In genomic region chr5:115386657-115387056, GRCh38 we compare ENCODE assay signal across 17 cellular contexts.
DNase-seq lines count a peak whose midpoint lies in the region; ATAC-seq, FAIRE-seq and TF ChIP-seq lines count a peak whose summit lies in the region.
"Had no signal": no experiment of that assay in that cellular context is flagged by ENCODE, and none has a peak within 500 bp of the region (broad histone marks: within the 10 kb centered on the region; RNA-seq: fewer than 3 reads in every experiment).

No MANE protein-coding gene starts in this region.

- CTCF ChIA-PET in GM12878 (lab: Yijun Ruan, JAX), result interaction anchor here (1.6 to 2.3 kb wide), 2 partner anchors 9 to 189 kb away, joined by 7 read pairs; no protein-coding TSS in a partner anchor

- TF ChIP-seq EP300 in GM12878 (IDR thresholded peaks at IDR 0.05; ENCODE audit: borderline replicate concordance in 1 of 2, control insufficient read depth in 1 of 2, low read depth in 2 of 2, low read length in 2 of 2), result no peak

- RAD21 ChIA-PET in GM12878 (lab: Charles Lee; ENCODE audit: unreplicated experiment), result interaction anchor here (0.8 to 2.0 kb wide), 3 partner anchors 14 to 157 kb away, joined by 3 to 5 read pairs (median 3); no protein-coding TSS in a partner anchor

- TF ChIP-seq RAD21 in GM12878 (IDR thresholded peaks at IDR 0.05; ENCODE audit: insufficient read depth, low read depth, low read length), result no peak

- H3K27ac ChIP-seq in OCI-LY3 (ENCODE audit: low read length) (no peak overlapping the region), GM12878 (ENCODE audit: control insufficient read depth, insufficient read depth) (no peak overlapping the region)
- H3K27ac ChIP-seq: 22Rv1, BLaER1 had no signal

- no peak for TF ChIP-seq POLR2A in GM12878 (IDR thresholded peaks at IDR 0.05; ENCODE audit: low read depth, low read length)

- H4K20me1 ChIP-seq in OCI-LY3 (ENCODE audit: insufficient read depth, low read length), result no peaks in the 10 kb centered on the region
- H4K20me1 ChIP-seq in GM12878 (ENCODE audit: control insufficient read depth, insufficient read depth), result no peaks in the 10 kb centered on the region
- H4K20me1 ChIP-seq: BLaER1 had no signal

- intact Hi-C loops in GM12878 (cut with micrococcal nuclease; ENCODE audit: unreplicated experiment), result no loop called here

- TF ChIP-seq CTCF in OCI-LY3 (IDR thresholded peaks at IDR 0.05; ENCODE audit: low read depth, low read length) (no peak), GM12878 (IDR thresholded peaks at IDR 0.05 in 2 of 3, conservative IDR thresholded peaks at IDR 0.05 in 1 of 3; ENCODE audit: control insufficient read depth in 2 of 3, extremely low read depth in 1 of 3, insufficient read depth in 1 of 3, low read depth in 3 of 3, low read length in 3 of 3) (no peak)

- H3K9me3 ChIP-seq in OCI-LY3 (ENCODE audit: insufficient read depth, low read length) (no peaks in the 10 kb centered on the region), GM12878 (replicated peaks; ENCODE audit: control insufficient read depth, insufficient read depth, low read length) (no peaks in the 10 kb centered on the region)
- H3K9me3 ChIP-seq: BLaER1 had no signal

- ATAC-seq in GM12878 (peak; percentile 44; the same call in 2 of the 3 replicates), GM19023 (IDR thresholded peaks at IDR 0.05; ENCODE audit: unreplicated experiment) (no peak)

- no peak for FAIRE-seq in GM12878 (lab: Jason Lieb, UNC)
- FAIRE-seq: G401.6 had no signal

- H3K79me2 ChIP-seq in OCI-LY3 (ENCODE audit: low read length), result no peaks in the 10 kb centered on the region
- H3K79me2 ChIP-seq in GM12878 (ENCODE audit: control insufficient read depth, insufficient read depth, low read length), result no peaks in the 10 kb centered on the region

- H3K36me3 ChIP-seq in OCI-LY3 (replicated peaks; ENCODE audit: low read depth, low read length) (no peaks in the 10 kb centered on the region), GM12878 (ENCODE audit: control insufficient read depth in 2 of 2, insufficient read depth in 2 of 2, low read length in 1 of 2) (no peaks in the 10 kb centered on the region)
- H3K36me3 ChIP-seq: BLaER1 had no signal

- H3K4me2 ChIP-seq in OCI-LY3 (ENCODE audit: low read length) (peak overlapping the region; percentile 50), GM12878 (ENCODE audit: control insufficient read depth, insufficient read depth) (peak overlapping the region; percentile 30; the same call in 1 of the 2 replicates)
- H3K4me2 ChIP-seq: BLaER1 had no signal

- H3K4me3 ChIP-seq in OCI-LY3 (ENCODE audit: low read length) (no peak overlapping the region), GM12878 (no peak overlapping the region)
- H3K4me3 ChIP-seq: BLaER1 had no signal

- DNase-seq in DMS53 (lab: John Stamatoyannopoulos, UW) (peak; percentile 13), DMS53 treated with DMSO at 0.1 percent for 48 hours (lab: John Stamatoyannopoulos, UW; ENCODE audit: unreplicated experiment) (no peak), GM12878 (ENCODE audit: low read depth, low spot score) (no peak), SW480 (ENCODE audit: low spot score) (no peak), hippocampal formation (lab: John Stamatoyannopoulos, UW) (no peak)
- DNase-seq in stimulated activated CD4-positive, alpha-beta T cell treated with anti-CD3 and anti-CD28 coated beads, Interleukin-2, amount 100 ng/mL, for 24 hours, result no peak
- DNase-seq: AML-193; CD8-positive, alpha-beta memory T cell; DMS79; EL; HCEC 1CT; KG1 had no signal

- WGBS in GM12878 (ENCODE audit: insufficient coverage, insufficient replicate concordance, low lambda C conversion rate, missing lambda C conversion rate), result 78% methylated on average over 2 of the region's 2 CpGs

- no peak overlapping the region for H3K9ac ChIP-seq in OCI-LY3 (ENCODE audit: low read length)
- H3K9ac ChIP-seq in GM12878 (ENCODE audit: control insufficient read depth, insufficient read depth, low read length), result no peak overlapping the region
- H3K9ac ChIP-seq: BLaER1 had no signal

- POLR2A ChIA-PET in GM12878 (lab: Charles Lee), result interaction anchor here (0.6 to 2.6 kb wide), 3 partner anchors 11 to 157 kb away, joined by 3 to 10 read pairs (median 3); no protein-coding TSS in a partner anchor

- H3K27me3 ChIP-seq in OCI-LY3 (ENCODE audit: low read depth, low read length) (no peaks in the 10 kb centered on the region), GM12878 (replicated peaks in 1 of 2; ENCODE audit: control insufficient read depth in 2 of 2, insufficient read depth in 2 of 2, low read length in 1 of 2) (no peaks in the 10 kb centered on the region)
- H3K27me3 ChIP-seq: BLaER1 had no signal

- in situ Hi-C loops in GM12878 (cut with MboI), result no loop called here

- H3K4me1 ChIP-seq in OCI-LY3 (ENCODE audit: low read length) (peaks cover 37% of the 10 kb centered on the region), GM12878 (ENCODE audit: control insufficient read depth, insufficient read depth, low read length) (peaks cover 4% of the 10 kb centered on the region; the same call in 1 of the 2 replicates)
- H3K4me1 ChIP-seq: BLaER1 had no signal

- BruUV-seq in GM12878 (replicated peaks; lab: Mats Ljungman, UMichigan), result no TSS peak

- SMC1A ChIA-PET in GM12878 (lab: Charles Lee; ENCODE audit: uncharacterized antibody, unreplicated experiment), result interaction anchor here (0.6 to 5.5 kb wide), 8 partner anchors 8 to 137 kb away, joined by 3 to 38 read pairs (median 4); no protein-coding TSS in a partner anchor

- H2AFZ ChIP-seq in OCI-LY3 (ENCODE audit: low read depth, low read length) (no peak overlapping the region), GM12878 (ENCODE audit: control insufficient read depth, low read depth, low read length) (no peak overlapping the region)

TF ChIP-seq in GM12878, 131 proteins besides CTCF, POLR2A, EP300 and RAD21:
- TF ChIP-seq SREBF2 (IDR thresholded peaks at IDR 0.05; ENCODE audit: low read length), result no peak
- TF ChIP-seq MEF2B (IDR thresholded peaks at IDR 0.05; ENCODE audit: partially characterized antibody, poor library complexity, severe bottlenecking), result peak; percentile 21
